8 cellular contexts compared by ENCODE assay signal in genomic region chr11:65817815-65818680, GRCh38. TPM values are rescaled to one million over a fixed set of nuclear protein-coding genes. Genes with fewer than 3 reads are reported as not detected.
DNase-seq lines count a peak whose midpoint lies in the region; ATAC-seq, FAIRE-seq and TF ChIP-seq lines count a peak whose summit lies in the region.

No MANE protein-coding gene starts in this region.

- peak; percentile 97 for FAIRE-seq in GM12891 (lab: Jason Lieb, UNC)

- peak overlapping the region; percentile 67 for H3K4me3 ChIP-seq in retinal pigment epithelial cell (ENCODE audit: low read length)

- ATAC-seq in HG02870 (IDR thresholded peaks at IDR 0.05; ENCODE audit: unreplicated experiment) (peak; percentile 78), GM18858 (IDR thresholded peaks at IDR 0.05; ENCODE audit: unreplicated experiment) (no peak)

- TF ChIP-seq POLR2A in GM12891 (IDR thresholded peaks at IDR 0.05; ENCODE audit: low read depth, low read length), result no peak

- peak; percentile 90 for TF ChIP-seq CTCF in retinal pigment epithelial cell (conservative IDR thresholded peaks at IDR 0.05; ENCODE audit: low read depth, low read length)

- DNase-seq in GM12891 (ENCODE audit: insufficient read length, low spot score) (peak; percentile 95), NCI-H1930 (lab: John Stamatoyannopoulos, UW) (peak; percentile 85 to 90), T-helper 9 cell (peak; percentile 99), astrocyte of the hippocampus (ENCODE audit: low read depth, low spot score) (peak; percentile 96), hippocampal formation (lab: John Stamatoyannopoulos, UW) (peak; percentile 76 to 87), retinal pigment epithelial cell (ENCODE audit: low read depth) (peak; percentile 29)

TF ChIP-seq in GM12891, 5 proteins besides CTCF, POLR2A, EP300 and RAD21:
- TF ChIP-seq TAF1 (IDR thresholded peaks at IDR 0.05; ENCODE audit: low read depth, low read length) (no peak), PAX5 (IDR thresholded peaks at IDR 0.05; ENCODE audit: insufficient read depth, low read length, severe bottlenecking) (peak; percentile 59)

RNA-seq across cellular contexts. Expression of gene SNX32, which starts 15.7 kb away (rescaled TPM):
- polyA plus RNA-seq in GM12891 (2012; ENCODE audit: low read depth, missing spikeins), result 1.4 TPM

RNA-seq across cellular contexts. Expression of gene OVOL1, which starts 31.2 kb away (rescaled TPM):
- 0.09 TPM for polyA plus RNA-seq in GM12891 (2012; ENCODE audit: low read depth, missing spikeins)

RNA-seq across cellular contexts. Expression of gene AP5B1, which starts 37.3 kb away (rescaled TPM):
- polyA plus RNA-seq in GM12891 (2012; ENCODE audit: low read depth, missing spikeins), result 4.8 TPM

RNA-seq across cellular contexts. Expression of gene CFL1, which starts 39.9 kb away (rescaled TPM):
- 899 TPM for polyA plus RNA-seq in GM12891 (2012; ENCODE audit: low read depth, missing spikeins)

RNA-seq across cellular contexts. Expression of gene MUS81, which starts 42.2 kb away (rescaled TPM):
- polyA plus RNA-seq in GM12891 (2012; ENCODE audit: low read depth, missing spikeins), result 49.9 TPM

Comparison
In these comparisons a context has a peak if more than half of its experiments do, and no peak if none do; other contexts are left out.
1. DNase-seq: peak in every context shown above with its lines; median percentile 99 in T-helper 9 cell; 96 in astrocyte of the hippocampus; 95 in GM12891; 88 in NCI-H1930; 82 in hippocampal formation; 29 in retinal pigment epithelial cell.